ENCODE assay signal across 1 cellular context in genomic region chr9:38035873-38036272, GRCh38.
TF ChIP-seq lines count a peak whose summit lies in the region.

No MANE protein-coding gene starts in this region.

TF ChIP-seq in HepG2, 621 proteins besides CTCF, POLR2A, EP300 and RAD21 (continued from another document and continues in another):
- TF ChIP-seq ARID5B (CRISPR knock-in tag; IDR thresholded peaks at IDR 0.05) (peak; percentile 29; the same call in 1 of the 2 replicates), ZNF761 (CRISPR knock-in tag; conservative IDR thresholded peaks at IDR 0.05) (no peak), ZNF180 (CRISPR knock-in tag; IDR thresholded peaks at IDR 0.05; ENCODE audit: borderline replicate concordance, low read depth) (no peak), IRX3 (CRISPR knock-in tag; IDR thresholded peaks at IDR 0.05; ENCODE audit: borderline replicate concordance, low read depth) (no peak), GPN1 (CRISPR knock-in tag; IDR thresholded peaks at IDR 0.05; ENCODE audit: borderline replicate concordance) (no peak), ZNF652 (CRISPR knock-in tag; IDR thresholded peaks at IDR 0.05; ENCODE audit: borderline replicate concordance, low read depth) (no peak), THAP11 (CRISPR knock-in tag; IDR thresholded peaks at IDR 0.05) (no peak), ZNF383 (CRISPR knock-in tag; IDR thresholded peaks at IDR 0.05; ENCODE audit: borderline replicate concordance) (no peak), SAP130 (CRISPR knock-in tag; IDR thresholded peaks at IDR 0.05; ENCODE audit: low read depth) (peak; percentile 18; the same call in 1 of the 2 replicates), ZMAT3 (CRISPR knock-in tag; conservative IDR thresholded peaks at IDR 0.05) (no peak), ZNF768 (CRISPR knock-in tag; IDR thresholded peaks at IDR 0.05) (no peak), SALL2 (CRISPR knock-in tag; IDR thresholded peaks at IDR 0.05) (no peak), KLF16 (CRISPR knock-in tag; IDR thresholded peaks at IDR 0.05) (no peak), ZNF883 (CRISPR knock-in tag; IDR thresholded peaks at IDR 0.05; ENCODE audit: not compliant biosample characterization) (no peak), ZNF224 (CRISPR knock-in tag; IDR thresholded peaks at IDR 0.05) (no peak), BORCS8-MEF2B (CRISPR knock-in tag; IDR thresholded peaks at IDR 0.05) (no peak), ZNF354B (CRISPR knock-in tag; IDR thresholded peaks at IDR 0.05) (no peak), ZFX (CRISPR knock-in tag; IDR thresholded peaks at IDR 0.05; ENCODE audit: low read depth) (0 out of 2 replicates have a peak, but pooled peaks have one; percentile 44), DNMT1 (CRISPR knock-in tag; IDR thresholded peaks at IDR 0.05) (no peak), PHF8 (CRISPR knock-in tag; IDR thresholded peaks at IDR 0.05) (no peak), ZNF407 (CRISPR knock-in tag; IDR thresholded peaks at IDR 0.05; ENCODE audit: not compliant biosample characterization) (no peak), THAP7 (CRISPR knock-in tag; IDR thresholded peaks at IDR 0.05) (no peak), U2AF1 (optimal IDR thresholded peaks at IDR 0.05; ENCODE audit: low read depth, low read length) (no peak), GTF2F1 (IDR thresholded peaks at IDR 0.05; ENCODE audit: low read length) (no peak), YEATS4 (CRISPR knock-in tag; IDR thresholded peaks at IDR 0.05; ENCODE audit: borderline replicate concordance) (no peak), GATAD1 (CRISPR knock-in tag; IDR thresholded peaks at IDR 0.05) (no peak), MEF2D (CRISPR knock-in tag; IDR thresholded peaks at IDR 0.05) (0 out of 2 replicates have a peak, but pooled peaks have one; percentile 17), ZNF772 (CRISPR knock-in tag; IDR thresholded peaks at IDR 0.05) (no peak), REL (CRISPR knock-in tag; conservative IDR thresholded peaks at IDR 0.05) (no peak), TAF15 (IDR thresholded peaks at IDR 0.05; ENCODE audit: low read depth, low read length, poor library complexity, severe bottlenecking) (no peak), ZFAT (CRISPR knock-in tag; conservative IDR thresholded peaks at IDR 0.05) (no peak), CHD2 (IDR thresholded peaks at IDR 0.05; ENCODE audit: low read depth, low read length) (no peak), ZNF20 (CRISPR knock-in tag; IDR thresholded peaks at IDR 0.05) (no peak), ELF3 (CRISPR knock-in tag; IDR thresholded peaks at IDR 0.05) (no peak), ZBTB26 (CRISPR knock-in tag; IDR thresholded peaks at IDR 0.05; ENCODE audit: borderline replicate concordance) (no peak), SRSF9 (IDR thresholded peaks at IDR 0.05; ENCODE audit: borderline replicate concordance, insufficient read depth, low read depth, low read length, poor library complexity, severe bottlenecking) (no peak), ZNF256 (CRISPR knock-in tag; conservative IDR thresholded peaks at IDR 0.05) (no peak), FOXO1 (CRISPR knock-in tag; IDR thresholded peaks at IDR 0.05) (no peak), GMEB2 (CRISPR knock-in tag; IDR thresholded peaks at IDR 0.05; ENCODE audit: low read depth) (no peak), ZNF333 (CRISPR knock-in tag; IDR thresholded peaks at IDR 0.05; ENCODE audit: borderline replicate concordance) (no peak), HMGXB3 (CRISPR knock-in tag; IDR thresholded peaks at IDR 0.05; ENCODE audit: borderline replicate concordance) (no peak), ZMAT5 (CRISPR knock-in tag; IDR thresholded peaks at IDR 0.05; ENCODE audit: borderline replicate concordance, low read depth) (no peak), ZNF329 (CRISPR knock-in tag; IDR thresholded peaks at IDR 0.05; ENCODE audit: low read depth) (no peak)
